8 cellular contexts compared by ENCODE assay signal in genomic region chr1:234656981-234657651, GRCh38. TPM values are rescaled to one million over a fixed set of nuclear protein-coding genes. Genes with fewer than 3 reads are reported as not detected.
A peak's percentile ranks its signal among the peaks of the same experiment; 100 is the strongest.
DNase-seq lines count a peak whose midpoint lies in the region; ATAC-seq lines count a peak whose summit lies in the region.

No MANE protein-coding gene starts in this region.

- ATAC-seq in activated CD4-positive, CD25-positive, alpha-beta regulatory T cell treated with anti-CD3 and anti-CD28 coated beads, Interleukin-2, amount 50 U/mL, for 24 hours = peak; percentile 94 to 98
- ATAC-seq in HG03159 (IDR thresholded peaks at IDR 0.05; ENCODE audit: unreplicated experiment) (no peak), GM19328 (IDR thresholded peaks at IDR 0.05; ENCODE audit: unreplicated experiment) (no peak), HG03442 (IDR thresholded peaks at IDR 0.05; ENCODE audit: unreplicated experiment) (no peak)

- DNase-seq in activated CD4-positive, CD25-positive, alpha-beta regulatory T cell treated with anti-CD3 and anti-CD28 coated beads, Interleukin-2, amount 50 U/mL, for 72 hours = no peak
- DNase-seq in HT-29 (ENCODE audit: low spot score) (peak; percentile 57), amniotic epithelial cell (ENCODE audit: low read depth) (peak; percentile 80), kidney tubule cell (ENCODE audit: low spot score) (peak; percentile 99)

RNA-seq across cellular contexts. Expression of gene IRF2BP2, which starts 47.1 kb away (rescaled TPM):
- 203 and 235 TPM in 2 replicates for total RNA-seq in HT-29 (2014; rRNA removed; shearing (Covaris generic))

Comparison
In these comparisons a context has a peak if more than half of its experiments do, and no peak if none do; other contexts are left out.
1. ATAC-seq: peak in activated CD4-positive, CD25-positive, alpha-beta regulatory T cell treated with anti-CD3 and anti-CD28 coated beads, Interleukin-2, amount 50 U/mL, for 24 hours (2 of 2); none in HG03159 (single experiment), GM19328 (single experiment) and HG03442 (single experiment).